1 cellular context compared by ENCODE assay signal in the genomic region with DNA sequence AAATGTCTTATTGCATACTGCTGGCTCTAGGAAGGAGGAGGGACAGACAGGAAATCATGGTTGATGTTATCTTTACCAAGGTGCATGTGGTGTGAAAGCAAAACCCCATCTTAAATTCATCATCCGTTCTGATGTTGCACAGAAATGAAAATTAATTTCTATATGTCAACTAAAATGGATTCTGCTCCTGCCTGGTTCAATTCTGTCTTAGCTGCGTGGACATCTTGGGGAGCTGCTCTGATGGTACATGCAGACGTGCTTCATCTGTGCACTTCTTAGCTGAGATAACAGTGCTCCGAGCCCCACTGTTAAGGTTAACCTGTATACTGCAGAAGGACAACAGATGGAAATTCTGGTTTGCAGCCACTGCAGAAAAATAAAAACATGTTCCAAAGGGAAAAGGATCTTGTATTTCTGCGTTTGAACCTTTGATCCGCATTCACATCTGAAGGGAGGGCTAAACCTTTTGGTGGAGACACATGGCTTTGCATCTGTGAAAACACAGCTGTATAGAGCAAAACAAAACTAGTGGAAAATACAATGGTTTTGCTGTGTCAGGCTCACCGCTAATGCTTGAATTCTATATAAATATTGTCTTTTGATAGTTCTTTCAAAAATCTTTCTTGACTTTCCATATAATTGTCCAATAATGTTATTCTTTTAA.
A peak's percentile ranks its signal among the peaks of the same experiment; 100 is the strongest.
TF ChIP-seq lines count a peak whose summit lies in the region.

No MANE protein-coding gene starts in this region.

TF ChIP-seq in endothelial cell of umbilical vein, 7 proteins besides CTCF, POLR2A, EP300 and RAD21 (continued from another document):
- TF ChIP-seq EZH2 (IDR thresholded peaks at IDR 0.05; ENCODE audit: borderline replicate concordance, low read depth, low read length, severe bottlenecking), result peak; percentile 40
- no peak for TF ChIP-seq POLR2AphosphoS5 (IDR thresholded peaks at IDR 0.05; ENCODE audit: insufficient read depth, low read depth, low read length)
TF ChIP-seq in endothelial cell of umbilical vein: peak in this region for 2.
